Comparison of ENCODE assay signal across 11 cellular contexts in genomic region chr11:35313066-35313765, GRCh38.
DNase-seq lines count a peak whose midpoint lies in the region; ATAC-seq and TF ChIP-seq lines count a peak whose summit lies in the region.
"Had no signal": no experiment of that assay in that cellular context is flagged by ENCODE, and none has a peak within 500 bp of the region (broad histone marks: within the 10 kb centered on the region; RNA-seq: fewer than 3 reads in every experiment).

No MANE protein-coding gene starts in this region.

- TF ChIP-seq POLR2A in GM18505 (IDR thresholded peaks at IDR 0.05; ENCODE audit: borderline replicate concordance, extremely low read depth, insufficient read depth, insufficient read length) (no peak), thyroid gland (IDR thresholded peaks at IDR 0.05) (no peak)

- WGBS in thyroid gland, 2 donors = 73 to 87% methylated on average over 7 of the region's 7 CpGs

- intact Hi-C loops in thyroid gland (cut with DNase I) = no loop called here

- H3K36me3 ChIP-seq in thyroid gland = no peaks in the 10 kb centered on the region

- no peak overlapping the region for H3K4me3 ChIP-seq in thyroid gland (replicated peaks in 1 of 3)

- DNase-seq in NCI-H2107 treated with DMSO at 0.1 percent for 48 hours (lab: John Stamatoyannopoulos, UW; ENCODE audit: unreplicated experiment) (no peak), GOT3 (lab: John Stamatoyannopoulos, UW) (no peak), hippocampal formation (lab: John Stamatoyannopoulos, UW) (no peak), thyroid gland (no peak)
- DNase-seq: DND-41, IMR-90 had no signal

- no peaks in the 10 kb centered on the region for H3K9me3 ChIP-seq in thyroid gland

- no peaks in the 10 kb centered on the region for H3K4me1 ChIP-seq in thyroid gland

- no peak for TF ChIP-seq CTCF in thyroid gland (IDR thresholded peaks at IDR 0.05)

- H3K27me3 ChIP-seq in thyroid gland = no peaks in the 10 kb centered on the region

- ATAC-seq in GM18505 (IDR thresholded peaks at IDR 0.05; ENCODE audit: unreplicated experiment) (peak; percentile 92), GM21526 (IDR thresholded peaks at IDR 0.05; ENCODE audit: low FRiP score, unreplicated experiment) (peak; percentile 88), HG03439 (IDR thresholded peaks at IDR 0.05; ENCODE audit: unreplicated experiment) (peak; percentile 79), esophagus mucosa (peak; percentile 25)
- ATAC-seq: activated T-helper 17 cell treated with anti-CD3 and anti-CD28 coated beads, Interleukin-2, amount 50 U/mL, for 72 hours had no signal

- H3K27ac ChIP-seq in thyroid gland = no peak overlapping the region

Comparison
In these comparisons a context has a peak if more than half of its experiments do, and no peak if none do; other contexts are left out.
1. ATAC-seq: peak in every context shown above with its lines; median percentile 92 in GM18505; 88 in GM21526; 79 in HG03439; 25 in esophagus mucosa.